ENCODE assay signal across 26 cellular contexts in genomic region chr2:173231465-173231864, GRCh38.
DNase-seq lines count a peak whose midpoint lies in the region; ATAC-seq and TF ChIP-seq lines count a peak whose summit lies in the region.
"Had no signal": no experiment of that assay in that cellular context is flagged by ENCODE, and none has a peak within 500 bp of the region (broad histone marks: within the 10 kb centered on the region; RNA-seq: fewer than 3 reads in every experiment).

No MANE protein-coding gene starts in this region.

- H3K4me3 ChIP-seq in mammary epithelial cell (replicated peaks in 1 of 3; ENCODE audit: insufficient read depth in 1 of 3, low read depth in 2 of 3, low read length in 3 of 3) (no peak overlapping the region), stomach (no peak overlapping the region)
- H3K4me3 ChIP-seq: ascending aorta, PC-9, suprapubic skin, uterus had no signal

- no peak for TF ChIP-seq CTCF in MCF 10A (IDR thresholded peaks at IDR 0.05; ENCODE audit: unreplicated experiment)
- TF ChIP-seq CTCF in mammary epithelial cell (conservative IDR thresholded peaks at IDR 0.05 in 1 of 2, IDR thresholded peaks at IDR 0.05 in 1 of 2; ENCODE audit: extremely low read depth in 1 of 2, insufficient read depth in 1 of 2, low read depth in 1 of 2, low read length in 2 of 2), result no peak
- TF ChIP-seq CTCF in nephron progenitor cell (IDR thresholded peaks at IDR 0.05), result no peak
- TF ChIP-seq CTCF in stomach (IDR thresholded peaks at IDR 0.05), result no peak
- no peak for TF ChIP-seq CTCF in endothelial cell (IDR thresholded peaks at IDR 0.05; ENCODE audit: unreplicated experiment)

- H3K4me3 Mint-ChIP-seq in MCF 10A (ENCODE audit: unreplicated experiment), result no peak overlapping the region
- H3K4me3 Mint-ChIP-seq in nephron progenitor cell, result no peak overlapping the region
- H3K4me3 Mint-ChIP-seq in endothelial cell (ENCODE audit: unreplicated experiment), result no peak overlapping the region
- no peak overlapping the region for H3K4me3 Mint-ChIP-seq in activated T-helper 2 cell treated with anti-CD3 and anti-CD28 coated beads, Interferon-gamma antibody, Interleukin-2, Interleukin-4, amounts not matched to agents 10 μg/mL and 5 μg/mL and 100 μg/mL, durations not matched to agents 14 hours and 24 hours and 36 hours (ENCODE audit: low read depth)
- H3K4me3 Mint-ChIP-seq: activated CD4-positive, alpha-beta T cell treated with anti-CD3 and anti-CD28 coated beads, Interleukin-2, amount 10 ng/mL, durations not matched to agents 24 days and 14 days; activated naive CD8-positive, alpha-beta T cell treated with anti-CD3 and anti-CD28 coated beads, Interleukin-2, amount 10 ng/mL, durations not matched to agents 7 days and 5 days; activated T-cell treated with anti-CD3 and anti-CD28 coated beads, Interleukin-2, amount 50 U/mL, for 24 hours; central memory CD8-positive, alpha-beta T cell; endodermal cell; WTC11 had no signal

- dilution Hi-C loops in mammary epithelial cell (cut with HindIII; ENCODE audit: low sequenced_read_pairs), result no loop called here

- no peaks in the 10 kb centered on the region for H3K79me2 ChIP-seq in mammary epithelial cell (ENCODE audit: insufficient read depth, low read length)

- TF ChIP-seq POLR2A in stomach (IDR thresholded peaks at IDR 0.05), result no peak

- H3K9ac ChIP-seq in mammary epithelial cell (ENCODE audit: insufficient read depth, low read length), result no peak overlapping the region

- H3K4me1 Mint-ChIP-seq in MCF 10A (ENCODE audit: insufficient read depth, unreplicated experiment) (no peaks in the 10 kb centered on the region), nephron progenitor cell (peaks cover 34% of the 10 kb centered on the region), endothelial cell (ENCODE audit: unreplicated experiment) (peaks cover 4% of the 10 kb centered on the region)
- peaks cover 15% of the 10 kb centered on the region for H3K4me1 Mint-ChIP-seq in activated T-helper 2 cell treated with anti-CD3 and anti-CD28 coated beads, Interferon-gamma antibody, Interleukin-2, Interleukin-4, amounts not matched to agents 10 μg/mL and 5 μg/mL and 100 μg/mL, durations not matched to agents 14 hours and 24 hours and 36 hours (ENCODE audit: low read depth)
- H3K4me1 Mint-ChIP-seq: central memory CD8-positive, alpha-beta T cell had no signal

- no peak overlapping the region for H3K27ac ChIP-seq in mammary epithelial cell (ENCODE audit: insufficient read depth, low read depth, low read length)
- H3K27ac ChIP-seq in stomach, result peak overlapping the region in 3 of 5 donors; percentile 47 to 79 (median 68)
- H3K27ac ChIP-seq: ascending aorta, PC-9, suprapubic skin, uterus had no signal

- H3K9me3 Mint-ChIP-seq in MCF 10A (ENCODE audit: unreplicated experiment), result no peaks in the 10 kb centered on the region
- H3K9me3 Mint-ChIP-seq in nephron progenitor cell, result peaks cover 9% of the 10 kb centered on the region
- no peaks in the 10 kb centered on the region for H3K9me3 Mint-ChIP-seq in endothelial cell (ENCODE audit: unreplicated experiment)
- H3K9me3 Mint-ChIP-seq in activated T-helper 2 cell treated with anti-CD3 and anti-CD28 coated beads, Interferon-gamma antibody, Interleukin-2, Interleukin-4, amounts not matched to agents 10 μg/mL and 5 μg/mL and 100 μg/mL, durations not matched to agents 14 hours and 24 hours and 36 hours, result no peaks in the 10 kb centered on the region
- H3K9me3 Mint-ChIP-seq: activated CD4-positive, alpha-beta T cell treated with anti-CD3 and anti-CD28 coated beads, Interleukin-2, amount 10 ng/mL, durations not matched to agents 24 days and 14 days; activated naive CD8-positive, alpha-beta T cell treated with anti-CD3 and anti-CD28 coated beads, Interleukin-2, amount 10 ng/mL, durations not matched to agents 7 days and 5 days; activated T-cell treated with anti-CD3 and anti-CD28 coated beads, Interleukin-2, amount 50 U/mL, for 24 hours; central memory CD8-positive, alpha-beta T cell had no signal

- CTCF ChIA-PET in MCF 10A (lab: Yijun Ruan, JAX) (interaction anchor here (0.5 to 1.0 kb wide), 2 partner anchors 160 to 204 kb away, joined by 3 to 4 read pairs; no protein-coding TSS in a partner anchor), mammary epithelial cell (lab: Charles Lee; ENCODE audit: low non-redundant PET) (interaction anchor here (0.6 kb wide), 1 partner anchor 222 kb away, joined by 3 read pairs; no protein-coding TSS in a partner anchor)

- H3K36me3 Mint-ChIP-seq in MCF 10A (ENCODE audit: insufficient read depth, unreplicated experiment) (peaks cover 60% of the 10 kb centered on the region), nephron progenitor cell (ENCODE audit: low read depth) (peaks cover 58% of the 10 kb centered on the region), endothelial cell (ENCODE audit: low read depth, unreplicated experiment) (peaks cover 17% of the 10 kb centered on the region)
- H3K36me3 Mint-ChIP-seq in activated T-helper 2 cell treated with anti-CD3 and anti-CD28 coated beads, Interferon-gamma antibody, Interleukin-2, Interleukin-4, amounts not matched to agents 10 μg/mL and 5 μg/mL and 100 μg/mL, durations not matched to agents 14 hours and 24 hours and 36 hours (ENCODE audit: low read depth), result no peaks in the 10 kb centered on the region

- POLR2A ChIA-PET in MCF 10A (lab: Yijun Ruan, JAX), result interaction anchor here (0.9 to 1.5 kb wide), 3 partner anchors 10 to 13 kb away, joined by 3 to 4 read pairs (median 3); no protein-coding TSS in a partner anchor

- no peaks in the 10 kb centered on the region for H3K9me3 ChIP-seq in mammary epithelial cell (replicated peaks; ENCODE audit: insufficient read depth, low read length)
- H3K9me3 ChIP-seq in stomach, result no peaks in the 10 kb centered on the region
- H3K9me3 ChIP-seq: ascending aorta, suprapubic skin, uterus had no signal

- H3K27me3 ChIP-seq in mammary epithelial cell (ENCODE audit: insufficient read depth, low read length) (no peaks in the 10 kb centered on the region), stomach (no peaks in the 10 kb centered on the region)
- H3K27me3 ChIP-seq: ascending aorta, suprapubic skin, uterus had no signal

- 60% methylated on average over 1 of the region's 1 CpG for WGBS in mammary epithelial cell (ENCODE audit: low coverage, missing lambda C conversion rate)
- WGBS in stomach, 5 donors, result 31 to 57% (median 34%) methylated on average over 1 of the region's 1 CpG

- no peaks in the 10 kb centered on the region for H3K27me3 Mint-ChIP-seq in MCF 10A (ENCODE audit: insufficient read depth, unreplicated experiment)
- H3K27me3 Mint-ChIP-seq in nephron progenitor cell (ENCODE audit: low read depth, poor library complexity), result no peaks in the 10 kb centered on the region
- H3K27me3 Mint-ChIP-seq in endothelial cell (ENCODE audit: unreplicated experiment), result no peaks in the 10 kb centered on the region
- peaks cover 10% of the 10 kb centered on the region for H3K27me3 Mint-ChIP-seq in activated T-helper 2 cell treated with anti-CD3 and anti-CD28 coated beads, Interferon-gamma antibody, Interleukin-2, Interleukin-4, amounts not matched to agents 10 μg/mL and 5 μg/mL and 100 μg/mL, durations not matched to agents 14 hours and 24 hours and 36 hours (ENCODE audit: low read depth)
- H3K27me3 Mint-ChIP-seq: central memory CD8-positive, alpha-beta T cell had no signal

- TF ChIP-seq EP300 in stomach (IDR thresholded peaks at IDR 0.05), result no peak

- H4K20me1 ChIP-seq in mammary epithelial cell (ENCODE audit: insufficient read depth, low read length), result no peaks in the 10 kb centered on the region

- H2AFZ ChIP-seq in mammary epithelial cell (ENCODE audit: low read depth, low read length), result no peak overlapping the region
- H2AFZ ChIP-seq: PC-9 had no signal

- peaks cover 8% of the 10 kb centered on the region for H3K36me3 ChIP-seq in mammary epithelial cell (ENCODE audit: insufficient read depth, low read length)
- H3K36me3 ChIP-seq in stomach, result peaks cover 8 to 38% (median 26%) of the 10 kb centered on the region in 4 donors
- H3K36me3 ChIP-seq: uterus had no signal

- BruUV-seq in MCF 10A (replicated peaks; lab: Mats Ljungman, UMichigan) (no TSS peak), mammary epithelial cell (replicated peaks; lab: Mats Ljungman, UMichigan) (no TSS peak)

- H3K4me2 ChIP-seq in mammary epithelial cell (ENCODE audit: insufficient read depth, low read depth, low read length), result no peak overlapping the region
- H3K4me2 ChIP-seq: PC-9 had no signal

- peak; percentile 69 for ATAC-seq in left ventricle myocardium superior
- ATAC-seq: WTC11 had no signal

- intact Hi-C loops in MCF 10A (cut with micrococcal nuclease), result no loop called here
- intact Hi-C loops in mammary epithelial cell (cut with micrococcal nuclease), result no loop called here
- intact Hi-C loops in left ventricle myocardium superior (cut with micrococcal nuclease), result no loop called here
- intact Hi-C loops in stomach (cut with DNase I; ENCODE audit: low total_unique reads), result no loop called here
- intact Hi-C loops in activated T-helper 2 cell treated with anti-CD3 and anti-CD28 coated beads, Interferon-gamma antibody, Interleukin-2, Interleukin-4, amounts not matched to agents 10 μg/mL and 5 μg/mL and 100 μg/mL, durations not matched to agents 14 hours and 24 hours and 36 hours (cut with micrococcal nuclease), result no loop called here

- H3K4me1 ChIP-seq in mammary epithelial cell (ENCODE audit: insufficient read depth, low read length) (no peaks in the 10 kb centered on the region), stomach (peaks cover 0 to 35% (median 12%) of the 10 kb centered on the region in 4 donors)
- H3K4me1 ChIP-seq: suprapubic skin, uterus had no signal

- in situ Hi-C loops in mammary epithelial cell (cut with MboI; ENCODE audit: low sequenced_read_pairs in 2 of 2), result no loop called here

- DNase-seq in MCF 10A (ENCODE audit: unreplicated experiment) (no peak), mammary epithelial cell (no peak), left ventricle myocardium superior (no peak), nephron progenitor cell (no peak), stomach (no peak), midbrain (lab: John Stamatoyannopoulos, UW) (no peak), endothelial cell (ENCODE audit: low spot score) (no peak)
- DNase-seq in activated T-helper 2 cell treated with anti-CD3 and anti-CD28 coated beads, Interferon-gamma antibody, Interleukin-2, Interleukin-4, amounts not matched to agents 10 μg/mL and 5 μg/mL and 100 μg/mL, durations not matched to agents 14 hours and 24 hours and 36 hours (ENCODE audit: low spot score), result no peak
- DNase-seq: activated CD4-positive, alpha-beta T cell treated with anti-CD3 and anti-CD28 coated beads, Interleukin-2, amount 10 ng/mL, durations not matched to agents 24 days and 14 days; activated gamma-delta T cell; activated naive CD8-positive, alpha-beta T cell treated with anti-CD3 and anti-CD28 coated beads, Interleukin-2, amount 10 ng/mL, durations not matched to agents 7 days and 5 days; activated T-cell treated with anti-CD3 and anti-CD28 coated beads, Interleukin-2, amount 50 U/mL, for 24 hours; endodermal cell; islet precursor cell; Karpas-422; NCI-H1417 treated with DMSO at 0.1 percent for 48 hours; NCI-H526; NK-92 treated with Interleukin-12 subunit alpha and Interleukin-12 subunit beta, amount 100 ng/mL, for 24 hours; PC-9; stimulated activated naive CD4-positive, alpha-beta T cell; SW 1271; uterus had no signal

- H3K27ac Mint-ChIP-seq in MCF 10A (ENCODE audit: low read depth, unreplicated experiment) (peak overlapping the region; percentile 83), nephron progenitor cell (peak overlapping the region; percentile 86), endothelial cell (ENCODE audit: unreplicated experiment) (no peak overlapping the region)
- H3K27ac Mint-ChIP-seq in activated T-helper 2 cell treated with anti-CD3 and anti-CD28 coated beads, Interferon-gamma antibody, Interleukin-2, Interleukin-4, amounts not matched to agents 10 μg/mL and 5 μg/mL and 100 μg/mL, durations not matched to agents 14 hours and 24 hours and 36 hours, result no peak overlapping the region
- H3K27ac Mint-ChIP-seq: activated CD4-positive, alpha-beta T cell treated with anti-CD3 and anti-CD28 coated beads, Interleukin-2, amount 10 ng/mL, durations not matched to agents 24 days and 14 days; activated naive CD8-positive, alpha-beta T cell treated with anti-CD3 and anti-CD28 coated beads, Interleukin-2, amount 10 ng/mL, durations not matched to agents 7 days and 5 days; activated T-cell treated with anti-CD3 and anti-CD28 coated beads, Interleukin-2, amount 50 U/mL, for 24 hours; WTC11 had no signal

Comparison
In these comparisons a context has a peak if more than half of its experiments do, and no peak if none do; other contexts are left out.
1. H3K27ac Mint-ChIP-seq: peak in MCF 10A (single experiment) and nephron progenitor cell (single experiment); none in endothelial cell (single experiment) and activated T-helper 2 cell treated with anti-CD3 and anti-CD28 coated beads, Interferon-gamma antibody, Interleukin-2, Interleukin-4, amounts not matched to agents 10 μg/mL and 5 μg/mL and 100 μg/mL, durations not matched to agents 14 hours and 24 hours and 36 hours (single experiment).